ENCODE assay signal across 8 cellular contexts in genomic region chr9:5628183-5628529, GRCh38. TPM values are rescaled to one million over a fixed set of nuclear protein-coding genes. Genes with fewer than 3 reads are reported as not detected.
A peak's percentile ranks its signal among the peaks of the same experiment; 100 is the strongest.
DNase-seq lines count a peak whose midpoint lies in the region; ATAC-seq and TF ChIP-seq lines count a peak whose summit lies in the region.

No MANE protein-coding gene starts in this region.

- no peaks in the 10 kb centered on the region for H3K27me3 ChIP-seq in heart right ventricle
- H3K27me3 ChIP-seq in aorta (ENCODE audit: control insufficient read depth in 1 of 2, insufficient read depth in 2 of 2, low read length in 1 of 2) = no peaks in the 10 kb centered on the region

- no peak for TF ChIP-seq CTCF in heart right ventricle (IDR thresholded peaks at IDR 0.05)
- TF ChIP-seq CTCF in brain (conservative IDR thresholded peaks at IDR 0.05) = no peak

- H3K36me3 Mint-ChIP-seq in brain = no peaks in the 10 kb centered on the region

- H3K4me3 ChIP-seq in heart right ventricle = peak overlapping the region; percentile 89 to 100 (median 94)
- peak overlapping the region; percentile 85 for H3K4me3 ChIP-seq in mesodermal cell (ENCODE audit: extremely low read depth, insufficient read depth, low read length, poor library complexity, severe bottlenecking)
- H3K4me3 ChIP-seq in aorta (ENCODE audit: low read length in 2 of 2) = peak overlapping the region; percentile 70 to 90

- H3K4me1 Mint-ChIP-seq in brain = peaks cover 55% of the 10 kb centered on the region

- H3K4me3 Mint-ChIP-seq in brain = peak overlapping the region; percentile 93 to 100 (median 97)

- H3K27ac ChIP-seq in heart right ventricle (peak overlapping the region; percentile 94 to 100 (median 97)), mesodermal cell (ENCODE audit: low read depth, low read length, severe bottlenecking) (peak overlapping the region; percentile 94), aorta (ENCODE audit: low read depth in 1 of 2, low read length in 2 of 2) (peak overlapping the region; percentile 68 to 85)

- H3K9me3 Mint-ChIP-seq in brain = no peaks in the 10 kb centered on the region

- intact Hi-C loops in heart right ventricle (cut with DNase I) (loop anchor here in 2 of 10 donors (5.0 to 10.0 kb wide), 2 partner anchors 207 to 641 kb away; partner anchors contain the start of genes ERMP1 (in 1 of the 2) and JAK2 (in 1 of the 2)), left ventricle myocardium superior (cut with micrococcal nuclease) (no loop called here), aorta (cut with DNase I) (no loop called here)

- H3K4me1 ChIP-seq in heart right ventricle (peaks cover 0 to 77% (median 47%) of the 10 kb centered on the region in 9 donors), mesodermal cell (ENCODE audit: control insufficient read depth, insufficient read depth, low read length, poor library complexity, severe bottlenecking) (peaks cover 18% of the 10 kb centered on the region), aorta (ENCODE audit: control insufficient read depth in 1 of 2, insufficient read depth in 2 of 2, low read length in 2 of 2) (peaks cover 2 to 8% of the 10 kb centered on the region in 2 donors)

- no peaks in the 10 kb centered on the region for H3K36me3 ChIP-seq in heart right ventricle
- no peaks in the 10 kb centered on the region for H3K36me3 ChIP-seq in mesodermal cell (ENCODE audit: control insufficient read depth, insufficient read depth, low read length)
- no peaks in the 10 kb centered on the region for H3K36me3 ChIP-seq in aorta (ENCODE audit: control insufficient read depth in 1 of 2, insufficient read depth in 2 of 2, low read length in 1 of 2)

- ATAC-seq in heart right ventricle = peak in 2 of 8 donors; percentile 0 to 1
- ATAC-seq in left ventricle myocardium superior = no peak
- ATAC-seq in aorta (ENCODE audit: low FRiP score) = no peak
- ATAC-seq in HG02763 (IDR thresholded peaks at IDR 0.05; ENCODE audit: unreplicated experiment) = no peak

- DNase-seq in heart right ventricle (no peak), left ventricle myocardium superior (no peak), aorta (no peak), NCI-H1930 (lab: John Stamatoyannopoulos, UW) (no peak), EL (no peak)

- H3K27ac Mint-ChIP-seq in brain = peak overlapping the region; percentile 91 to 99 (median 98)

- H3K9me3 ChIP-seq in heart right ventricle (no peaks in the 10 kb centered on the region), mesodermal cell (ENCODE audit: control insufficient read depth, low read length) (no peaks in the 10 kb centered on the region), aorta (ENCODE audit: control insufficient read depth, low read length) (no peaks in the 10 kb centered on the region)

- 4% methylated on average over 7 of the region's 7 CpGs for WGBS in heart right ventricle, 2 donors
- 13 to 23% methylated on average over 2 of the region's 7 CpGs for WGBS in mesodermal cell (ENCODE audit: insufficient coverage in 2 of 2), 2 experiments
- WGBS in aorta, 2 donors = 0% methylated on average over 7 of the region's 7 CpGs

- peaks cover 10% of the 10 kb centered on the region for H3K27me3 Mint-ChIP-seq in brain

RNA-seq across cellular contexts. Expression of gene RIC1, which starts 0.8 kb away (rescaled TPM):
- total RNA-seq in heart right ventricle (10 to 100 TPM in 2 of 10 donors, 1 to 10 TPM in 8; 7.8 to 13.8 (median 8.5) TPM), left ventricle myocardium superior (8.7 TPM), aorta (10 to 100 TPM; 27.7 to 36.7 TPM)
- polyA plus RNA-seq in heart right ventricle (1 to 10 TPM; 2.5 to 3.7 TPM), brain (ENCODE audit: insufficient read depth, low read depth, low replicate concordance) (2.2 TPM), aorta (1 to 10 TPM; 3.0 to 6.9 TPM)
- polyA plus RNA-seq in mesodermal cell (2013, experiment 1 of 2) = 23.1 TPM
- polyA plus RNA-seq in mesodermal cell (2013, experiment 2 of 2) = 20.8 TPM
